ENCODE assay signal across 13 cellular contexts in the genomic region with DNA sequence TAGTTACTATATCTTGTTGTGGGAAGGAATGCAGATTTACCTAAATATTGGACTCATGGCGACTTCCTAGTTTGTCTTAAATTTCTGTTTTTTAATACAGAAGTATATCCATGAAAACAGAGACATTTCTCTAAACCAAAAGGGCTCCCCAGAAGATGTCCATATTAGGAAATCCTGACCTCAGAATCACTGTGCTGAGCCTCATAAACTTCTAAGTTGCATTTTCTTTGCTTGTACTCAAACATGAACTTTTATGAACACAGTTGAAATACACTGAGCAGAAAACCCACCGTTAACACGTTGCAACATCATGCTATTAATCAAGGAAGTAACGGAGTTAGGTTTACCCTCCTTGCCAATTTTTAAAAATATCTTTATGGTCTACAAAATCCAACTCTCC. TPM values are rescaled to one million over a fixed set of nuclear protein-coding genes. Genes with fewer than 3 reads are reported as not detected.
DNase-seq lines count a peak whose midpoint lies in the region; TF ChIP-seq lines count a peak whose summit lies in the region.
"Had no signal": no experiment of that assay in that cellular context is flagged by ENCODE, and none has a peak within 500 bp of the region (broad histone marks: within the 10 kb centered on the region; RNA-seq: fewer than 3 reads in every experiment).

No MANE protein-coding gene starts in this region.

- dilution Hi-C loops in mammary epithelial cell (cut with HindIII; ENCODE audit: low sequenced_read_pairs): loop anchor here (5.0 kb wide), 1 partner anchor 101 kb away; a partner anchor contains a TSS

- no peak for TF ChIP-seq CTCF in mammary epithelial cell (conservative IDR thresholded peaks at IDR 0.05 in 1 of 2, IDR thresholded peaks at IDR 0.05 in 1 of 2; ENCODE audit: extremely low read depth in 1 of 2, insufficient read depth in 1 of 2, low read depth in 1 of 2, low read length in 2 of 2)
- TF ChIP-seq CTCF in mesothelial cell of epicardium (IDR thresholded peaks at IDR 0.05; ENCODE audit: unreplicated experiment): no peak
- TF ChIP-seq CTCF in uterus (IDR thresholded peaks at IDR 0.05): no peak

- intact Hi-C loops in activated CD4-positive, alpha-beta memory T cell treated with anti-CD3 and anti-CD28 coated beads for 36 hours (cut with micrococcal nuclease): loop anchor here (5.0 kb wide), 1 partner anchor 356 kb away; a partner anchor contains a TSS
- intact Hi-C loops in mammary epithelial cell (cut with micrococcal nuclease) (loop anchor here (5.0 kb wide), 1 partner anchor 356 kb away; a partner anchor contains a TSS), uterus (cut with DNase I; ENCODE audit: low total_unique reads) (loop anchor here (5.0 to 10.0 kb wide), 2 partner anchors 221 to 418 kb away; no protein-coding TSS in a partner anchor), posterior vena cava (cut with DNase I) (loop anchor here (5.0 to 10.0 kb wide), 3 partner anchors 221 to 418 kb away; no protein-coding TSS in a partner anchor)

- H3K27me3 Mint-ChIP-seq in activated CD4-positive, alpha-beta memory T cell treated with anti-CD3 and anti-CD28 coated beads, Interleukin-2, amount 10 ng/mL, durations not matched to agents 7 days and 5 days: no peaks in the 10 kb centered on the region
- H3K27me3 Mint-ChIP-seq in activated CD4-positive, alpha-beta memory T cell treated with anti-CD3 and anti-CD28 coated beads for 36 hours: no peaks in the 10 kb centered on the region
- H3K27me3 Mint-ChIP-seq in mesothelial cell of epicardium (ENCODE audit: low read depth): no peaks in the 10 kb centered on the region

- H3K4me1 ChIP-seq in mammary epithelial cell (ENCODE audit: insufficient read depth, low read length) (peaks cover 44% of the 10 kb centered on the region), uterus (peaks cover 7 to 9% of the 10 kb centered on the region in 2 donors)

- in situ Hi-C loops in mammary epithelial cell (cut with MboI; ENCODE audit: low sequenced_read_pairs in 2 of 2): loop anchor here (5.0 to 25.0 kb wide), 3 partner anchors 86 to 371 kb away; a partner anchor contains a TSS

- H3K9ac ChIP-seq in mammary epithelial cell (ENCODE audit: insufficient read depth, low read length): peak overlapping the region; percentile 94
- H3K9ac ChIP-seq: BLaER1 had no signal

- H3K27me3 ChIP-seq in mammary epithelial cell (ENCODE audit: insufficient read depth, low read length) (no peaks in the 10 kb centered on the region), uterus (no peaks in the 10 kb centered on the region)
- H3K27me3 ChIP-seq: BLaER1 had no signal

- no peak overlapping the region for H3K4me3 Mint-ChIP-seq in activated CD4-positive, alpha-beta memory T cell treated with anti-CD3 and anti-CD28 coated beads, Interleukin-2, amount 10 ng/mL, durations not matched to agents 7 days and 5 days
- no peak overlapping the region for H3K4me3 Mint-ChIP-seq in activated CD4-positive, alpha-beta memory T cell treated with anti-CD3 and anti-CD28 coated beads for 36 hours
- no peak overlapping the region for H3K4me3 Mint-ChIP-seq in mesothelial cell of epicardium
- H3K4me3 Mint-ChIP-seq: activated naive CD4-positive, alpha-beta T cell treated with anti-CD3 and anti-CD28 coated beads for 36 hours; endodermal cell had no signal

- H2AFZ ChIP-seq in mammary epithelial cell (ENCODE audit: low read depth, low read length): no peak overlapping the region

- 41% methylated on average over 4 of the region's 4 CpGs for whole genome bisulfite sequencing in mammary epithelial cell (ENCODE audit: low coverage, missing lambda C conversion rate)

- no peak for TF ChIP-seq POLR2A in uterus (IDR thresholded peaks at IDR 0.05)

- no peaks in the 10 kb centered on the region for H4K20me1 ChIP-seq in mammary epithelial cell (ENCODE audit: insufficient read depth, low read length)
- H4K20me1 ChIP-seq: BLaER1 had no signal

- no peaks in the 10 kb centered on the region for H3K36me3 Mint-ChIP-seq in activated CD4-positive, alpha-beta memory T cell treated with anti-CD3 and anti-CD28 coated beads, Interleukin-2, amount 10 ng/mL, durations not matched to agents 7 days and 5 days (ENCODE audit: low read depth)
- H3K36me3 Mint-ChIP-seq in activated CD4-positive, alpha-beta memory T cell treated with anti-CD3 and anti-CD28 coated beads for 36 hours: no peaks in the 10 kb centered on the region
- H3K36me3 Mint-ChIP-seq in mesothelial cell of epicardium: peaks cover 7% of the 10 kb centered on the region

- CTCF ChIA-PET in activated CD4-positive, alpha-beta memory T cell treated with anti-CD3 and anti-CD28 coated beads, Interleukin-2, amount 10 ng/mL, durations not matched to agents 7 days and 5 days (lab: Charles Lee): interaction anchor here (1.3 to 3.3 kb wide), 4 partner anchors 101 to 882 kb away, joined by 6 to 70 read pairs (median 8); a partner anchor contains a TSS
- CTCF ChIA-PET in activated CD4-positive, alpha-beta memory T cell treated with anti-CD3 and anti-CD28 coated beads for 36 hours (lab: Charles Lee): interaction anchor here (0.6 to 5.2 kb wide), 14 partner anchors 12 to 422 kb away, joined by 3 to 81 read pairs (median 4); a partner anchor contains a TSS
- CTCF ChIA-PET in mammary epithelial cell (lab: Charles Lee; ENCODE audit: low non-redundant PET): interaction anchor here (0.7 to 1.5 kb wide), 4 partner anchors 100 to 418 kb away, joined by 5 to 11 read pairs (median 6); a partner anchor contains a TSS

- DNase-seq in activated CD4-positive, alpha-beta memory T cell treated with anti-CD3 and anti-CD28 coated beads, Interleukin-2, amount 10 ng/mL, durations not matched to agents 7 days and 5 days: no peak
- DNase-seq in activated CD4-positive, alpha-beta memory T cell treated with anti-CD3 and anti-CD28 coated beads for 36 hours: no peak
- no peak for DNase-seq in mammary epithelial cell
- DNase-seq in mesothelial cell of epicardium (ENCODE audit: low spot score in 2 of 2, unreplicated experiment in 2 of 2): no peak
- no peak for DNase-seq in uterus
- DNase-seq in GM19238 (ENCODE audit: insufficient read length, low spot score): no peak
- DNase-seq in posterior vena cava (ENCODE audit: low spot score): no peak
- DNase-seq in retina: no peak
- DNase-seq: aorta had no signal

- H3K9me3 Mint-ChIP-seq in activated CD4-positive, alpha-beta memory T cell treated with anti-CD3 and anti-CD28 coated beads, Interleukin-2, amount 10 ng/mL, durations not matched to agents 7 days and 5 days: no peaks in the 10 kb centered on the region
- H3K9me3 Mint-ChIP-seq in activated CD4-positive, alpha-beta memory T cell treated with anti-CD3 and anti-CD28 coated beads for 36 hours: no peaks in the 10 kb centered on the region
- no peaks in the 10 kb centered on the region for H3K9me3 Mint-ChIP-seq in mesothelial cell of epicardium
- H3K9me3 Mint-ChIP-seq: activated naive CD4-positive, alpha-beta T cell treated with anti-CD3 and anti-CD28 coated beads for 36 hours; endodermal cell had no signal

- H3K4me1 Mint-ChIP-seq in activated CD4-positive, alpha-beta memory T cell treated with anti-CD3 and anti-CD28 coated beads, Interleukin-2, amount 10 ng/mL, durations not matched to agents 7 days and 5 days: peaks cover 15% of the 10 kb centered on the region
- H3K4me1 Mint-ChIP-seq in activated CD4-positive, alpha-beta memory T cell treated with anti-CD3 and anti-CD28 coated beads for 36 hours (ENCODE audit: low read depth): peaks cover 5% of the 10 kb centered on the region
- H3K4me1 Mint-ChIP-seq in mesothelial cell of epicardium: peaks cover 18% of the 10 kb centered on the region

- peak overlapping the region; percentile 99 for H3K27ac ChIP-seq in mammary epithelial cell (ENCODE audit: insufficient read depth, low read depth, low read length)
- peak overlapping the region; percentile 74 to 87 for H3K27ac ChIP-seq in uterus
- H3K27ac ChIP-seq: 22Rv1, BLaER1 had no signal

- POLR2A ChIA-PET in activated CD4-positive, alpha-beta memory T cell treated with anti-CD3 and anti-CD28 coated beads, Interleukin-2, amount 10 ng/mL, durations not matched to agents 7 days and 5 days (lab: Charles Lee): interaction anchor here (0.9 kb wide), 1 partner anchor 418 kb away, joined by 4 read pairs; no protein-coding TSS in a partner anchor
- POLR2A ChIA-PET in activated CD4-positive, alpha-beta memory T cell treated with anti-CD3 and anti-CD28 coated beads for 36 hours (lab: Charles Lee): interaction anchor here (1.3 kb wide), 1 partner anchor 418 kb away, joined by 4 read pairs; no protein-coding TSS in a partner anchor

- H3K4me3 ChIP-seq in mammary epithelial cell (replicated peaks in 1 of 3; ENCODE audit: insufficient read depth in 1 of 3, low read depth in 2 of 3, low read length in 3 of 3) (peak overlapping the region; percentile 2 to 56 (median 42)), uterus (no peak overlapping the region)
- H3K4me3 ChIP-seq: BLaER1 had no signal

- peak overlapping the region; percentile 88 for H3K4me2 ChIP-seq in mammary epithelial cell (ENCODE audit: insufficient read depth, low read depth, low read length)
- H3K4me2 ChIP-seq: BLaER1 had no signal

- BruUV-seq in mammary epithelial cell (replicated peaks; lab: Mats Ljungman, UMichigan): TSS peak; percentile 91

- H3K36me3 ChIP-seq in mammary epithelial cell (ENCODE audit: insufficient read depth, low read length): peaks cover 5% of the 10 kb centered on the region
- H3K36me3 ChIP-seq in uterus: no peaks in the 10 kb centered on the region

- peak overlapping the region; percentile 56 for H3K27ac Mint-ChIP-seq in activated CD4-positive, alpha-beta memory T cell treated with anti-CD3 and anti-CD28 coated beads, Interleukin-2, amount 10 ng/mL, durations not matched to agents 7 days and 5 days
- no peak overlapping the region for H3K27ac Mint-ChIP-seq in activated CD4-positive, alpha-beta memory T cell treated with anti-CD3 and anti-CD28 coated beads for 36 hours
- peak overlapping the region; percentile 70 for H3K27ac Mint-ChIP-seq in mesothelial cell of epicardium
- H3K27ac Mint-ChIP-seq: activated naive CD4-positive, alpha-beta T cell treated with anti-CD3 and anti-CD28 coated beads for 36 hours; endodermal cell had no signal

- peaks cover 33% of the 10 kb centered on the region for H3K79me2 ChIP-seq in mammary epithelial cell (ENCODE audit: insufficient read depth, low read length)

- H3K9me3 ChIP-seq in mammary epithelial cell (replicated peaks; ENCODE audit: insufficient read depth, low read length) (no peaks in the 10 kb centered on the region), uterus (no peaks in the 10 kb centered on the region)
- H3K9me3 ChIP-seq: BLaER1 had no signal

RNA-seq across cellular contexts. Expression of a gene that starts 42.9 kb away (rescaled TPM):
- 10 to 100 TPM; 36.0 to 41.6 TPM for total RNA-seq in activated CD4-positive, alpha-beta memory T cell treated with anti-CD3 and anti-CD28 coated beads, Interleukin-2, amount 10 ng/mL, durations not matched to agents 7 days and 5 days
- total RNA-seq in activated CD4-positive, alpha-beta memory T cell treated with anti-CD3 and anti-CD28 coated beads for 36 hours: 10 to 100 TPM; 25.5 to 27.1 TPM
- total RNA-seq in mammary epithelial cell: 10 to 100 TPM; 23.2 to 32.8 TPM
- 10.9 TPM for polyA plus RNA-seq in mammary epithelial cell
- polyA minus RNA-seq in mammary epithelial cell: 4.1 TPM
- total RNA-seq in mesothelial cell of epicardium: 51.9 to 53.9 TPM (median 52.4 TPM) in 3 replicates
- total RNA-seq in uterus: 100 to 1,000 TPM in 1 of 4 donors, 10 to 100 TPM in 3; 56.7 to 114 (median 80.1) TPM
- 10 to 100 TPM; 23.9 to 28.6 TPM for total RNA-seq in posterior vena cava

Comparison
In these comparisons a context has a peak if more than half of its experiments do, and no peak if none do; other contexts are left out.
1. H3K4me3 ChIP-seq: peak in mammary epithelial cell (3 of 3); none in uterus (0 of 2).